In the genomic region with DNA sequence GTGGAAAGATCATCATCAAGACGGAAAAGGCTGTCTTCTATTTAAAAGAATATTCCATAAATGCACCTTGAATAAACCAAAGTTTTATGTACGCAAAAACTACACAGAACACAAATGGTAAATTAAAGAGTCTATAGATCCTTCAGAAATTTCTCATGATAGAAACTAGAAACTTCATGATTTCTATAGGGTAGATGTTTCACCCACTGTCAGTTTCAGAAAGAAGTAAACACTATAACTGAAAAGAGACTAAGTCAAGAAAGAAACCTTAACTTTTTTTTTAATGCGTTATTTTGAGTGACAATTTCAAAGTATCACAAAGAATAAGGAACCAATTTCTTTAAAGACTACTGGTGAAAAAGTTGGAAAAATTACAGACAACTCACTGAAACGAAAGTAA, we compare ENCODE assay signal across 23 cellular contexts.
"Had no signal": no experiment of that assay in that cellular context is flagged by ENCODE, and none has a peak within 500 bp of the region (broad histone marks: within the 10 kb centered on the region; RNA-seq: fewer than 3 reads in every experiment).

No MANE protein-coding gene starts in this region.

- H2AFZ ChIP-seq: PC-9 had no signal

- H3K4me1 ChIP-seq: Peyer's patch, SJSA1 had no signal

- DNase-seq: Karpas-422; KBM-7; MG63; NCI-H1092 treated with DMSO at 0.1 percent for 48 hours; NCI-H1436; NCI-H187; NCI-H2029; NCI-H2081 treated with DMSO at 0.1 percent for 48 hours; NCI-H2171; NCI-H226; NCI-H446; NCI-H510A; NCI-H524 treated with DMSO at 0.1 percent for 48 hours; NCI-H69; NCI-H774; NK-92 treated with Interleukin-12 subunit alpha and Interleukin-12 subunit beta, amount 100 ng/mL, for 24 hours; OCI-M1; PC-9; Peyer's patch; SIG-M5 had no signal

- H3K27me3 ChIP-seq: MG63, Peyer's patch, SJSA1 had no signal

- H3K27ac ChIP-seq: PC-9, Peyer's patch, SJSA1, SK-N-MC had no signal

- ATAC-seq: Right ventricle myocardium inferior had no signal

- H3K4me3 ChIP-seq: MG63, PC-9, Peyer's patch, SJSA1, SK-N-MC had no signal

- H3K9me3 ChIP-seq: Peyer's patch, SJSA1 had no signal

- H3K36me3 ChIP-seq: MG63, SJSA1 had no signal

- H3K4me2 ChIP-seq: PC-9 had no signal
